In genomic region chr19:46495789-46496099, GRCh38 we compare ENCODE assay signal across 8 cellular contexts. TPM values are rescaled to one million over a fixed set of nuclear protein-coding genes. Genes with fewer than 3 reads are reported as not detected.
DNase-seq lines count a peak whose midpoint lies in the region; ATAC-seq and TF ChIP-seq lines count a peak whose summit lies in the region.

Gene PNMA8B (minus strand): TSS chr19:46495867. CDS start chr19:46495465, 402 bp downstream.

- no peak within 1 kb of the TSS for H3K23ac ChIP-seq in H9 (ENCODE audit: insufficient read length, low read depth, low read length)

- H2BK15ac ChIP-seq in H9 (ENCODE audit: low read depth, low read length): no peak within 1 kb of the TSS

- H3T11ph ChIP-seq in H9 (ENCODE audit: low read length): no peak within 1 kb of the TSS

- H3K9me3 ChIP-seq in H9 (ENCODE audit: control insufficient read depth, low read depth, low read length) (no peaks in the 10 kb centered on the region), OCI-LY3 (ENCODE audit: insufficient read depth, low read length) (no peaks in the 10 kb centered on the region), stomach smooth muscle (ENCODE audit: control insufficient read depth in 2 of 2, low read length in 2 of 2) (no peaks in the 10 kb centered on the region)

- H3K9ac ChIP-seq in H9 (ENCODE audit: extremely low read depth, insufficient read length, low read length): no peak within 1 kb of the TSS
- H3K9ac ChIP-seq in OCI-LY3 (ENCODE audit: low read length): peak within 1 kb of the TSS; percentile 19; the same call in 1 of the 2 replicates
- H3K9ac ChIP-seq in stomach smooth muscle (ENCODE audit: low read length in 2 of 2): no peak within 1 kb of the TSS

- peaks cover 0 to 1% of the 10 kb centered on the region in 2 experiments; a peak in 1 of 5 replicates for H3K9me3 Mint-ChIP-seq in H9

- H4K20me1 ChIP-seq in H9 (ENCODE audit: control insufficient read depth, insufficient read depth, insufficient read length) (no peaks in the 10 kb centered on the region), OCI-LY3 (ENCODE audit: insufficient read depth, low read length) (no peaks in the 10 kb centered on the region)

- no peak within 1 kb of the TSS for H2BK12ac ChIP-seq in H9 (ENCODE audit: insufficient read length, low read depth, low read length)

- peak; percentile 22 for ATAC-seq in left lobe of liver
- no peak for ATAC-seq in GM19023 (IDR thresholded peaks at IDR 0.05; ENCODE audit: unreplicated experiment)

- H3K4me2 ChIP-seq in H9 (ENCODE audit: insufficient read depth, insufficient read length, low read length) (peak within 1 kb of the TSS; percentile 36), OCI-LY3 (ENCODE audit: low read length) (peak within 1 kb of the TSS; percentile 50)

- 0 out of 2 replicates have a peak within 1 kb of the TSS, but pooled peaks have one; percentile 36 for H3K14ac ChIP-seq in H9 (ENCODE audit: insufficient read depth, low read length)

- H3K36me3 ChIP-seq in OCI-LY3 (replicated peaks; ENCODE audit: low read depth, low read length) (no peaks in the 10 kb centered on the region), stomach smooth muscle (ENCODE audit: control insufficient read depth in 2 of 2, insufficient read depth in 2 of 2, low read length in 2 of 2) (no peaks in the 10 kb centered on the region)

- no peak within 1 kb of the TSS for H3K4ac ChIP-seq in H9 (ENCODE audit: low read depth, low read length)

- peak within 1 kb of the TSS in 1 of 3 experiments; percentile 68; a peak in 1 of 7 replicates for H3K27ac Mint-ChIP-seq in H9

- DNase-seq in H9: peak; percentile 96
- DNase-seq in choroid plexus epithelial cell (ENCODE audit: low read depth): peak; percentile 65
- DNase-seq in left lobe of liver (ENCODE audit: low spot score): no peak
- no peak for DNase-seq in OCI-M1 (lab: John Stamatoyannopoulos, UW)
- DNase-seq in effector CD4-positive, alpha-beta T cell: no peak

- no peak within 1 kb of the TSS for H2BK120ac ChIP-seq in H9 (ENCODE audit: low read depth, low read length, poor library complexity, severe bottlenecking)

- H3K4me1 ChIP-seq in H9 (ENCODE audit: insufficient read depth, low read length) (no peaks in the 10 kb centered on the region), OCI-LY3 (ENCODE audit: low read length) (no peaks in the 10 kb centered on the region), stomach smooth muscle (ENCODE audit: control insufficient read depth, insufficient read depth, low read length) (peaks cover 13% of the 10 kb centered on the region)

- no peak within 1 kb of the TSS for H3K56ac ChIP-seq in H9 (ENCODE audit: insufficient read length, low read depth, low read length)

- H3K27me3 ChIP-seq in H9 (ENCODE audit: insufficient read depth, low read length) (no peaks in the 10 kb centered on the region; the same call in 1 of the 2 replicates), OCI-LY3 (ENCODE audit: low read depth, low read length) (peaks cover 31% of the 10 kb centered on the region), stomach smooth muscle (ENCODE audit: control insufficient read depth in 1 of 2, insufficient read depth in 2 of 2, low read length in 2 of 2) (peaks cover 24 to 35% of the 10 kb centered on the region in 2 donors)

- no peak within 1 kb of the TSS for H2BK20ac ChIP-seq in H9 (ENCODE audit: low read depth, low read length, poor library complexity, severe bottlenecking)

- H3K79me2 ChIP-seq in H9 (ENCODE audit: insufficient read depth, low read length) (no peaks in the 10 kb centered on the region), OCI-LY3 (ENCODE audit: low read length) (no peaks in the 10 kb centered on the region)

- H4K91ac ChIP-seq in H9 (ENCODE audit: insufficient read length, low read depth, low read length): no peak within 1 kb of the TSS

- WGBS in H9 (ENCODE audit: extremely low coverage, insufficient read length, low lambda C conversion rate): no CpG with 5 or more reads among the region's 29 CpGs

- no peak within 1 kb of the TSS for H3K18ac ChIP-seq in H9 (ENCODE audit: insufficient read length, low read depth, low read length)

- H3K36me3 Mint-ChIP-seq in H9 (ENCODE audit: insufficient read depth in 1 of 3, low read depth in 3 of 3): peaks cover 0 to 7% (median 3%) of the 10 kb centered on the region in 3 experiments; a peak in 3 of 7 replicates

- H3K4me3 ChIP-seq in OCI-LY3 (ENCODE audit: low read length): peak within 1 kb of the TSS; percentile 72
- H3K4me3 ChIP-seq in choroid plexus epithelial cell (ENCODE audit: low read depth, low read length): peak within 1 kb of the TSS; percentile 57
- H3K4me3 ChIP-seq in stomach smooth muscle (ENCODE audit: low read length in 2 of 2): peak within 1 kb of the TSS; percentile 22 to 61

- H3K27me3 Mint-ChIP-seq in H9 (ENCODE audit: low read depth): peaks cover 37% of the 10 kb centered on the region

- H4K8ac ChIP-seq in H9 (replicated peaks; ENCODE audit: insufficient read length, low read depth, low read length): no peak within 1 kb of the TSS

- H3K23me2 ChIP-seq in H9 (ENCODE audit: insufficient read length, low read depth, low read length, poor library complexity, severe bottlenecking): peaks cover 11% of the 10 kb centered on the region

- H2AK5ac ChIP-seq in H9 (ENCODE audit: insufficient read length, low read length): no peak within 1 kb of the TSS

- H3K27ac ChIP-seq in H9 (ENCODE audit: insufficient read length, low read depth, low read length) (no peak within 1 kb of the TSS), OCI-LY3 (ENCODE audit: low read length) (no peak within 1 kb of the TSS), stomach smooth muscle (ENCODE audit: low read length) (no peak within 1 kb of the TSS)

- H3K4me1 Mint-ChIP-seq in H9: peaks cover 4 to 26% of the 10 kb centered on the region in 2 experiments; a peak in 3 of 4 replicates

- no peak within 1 kb of the TSS for H4K5ac ChIP-seq in H9 (ENCODE audit: insufficient read length, low read depth, low read length)

- H2BK5ac ChIP-seq in H9 (ENCODE audit: insufficient read length, low read length): no peak within 1 kb of the TSS

- H2AFZ ChIP-seq in H9 (ENCODE audit: low read length) (no peak within 1 kb of the TSS), OCI-LY3 (ENCODE audit: low read depth, low read length) (no peak within 1 kb of the TSS; the same call in 1 of the 2 replicates)

- no peaks in the 10 kb centered on the region for H3K79me1 ChIP-seq in H9 (ENCODE audit: insufficient read depth, low read depth, low read length, poor library complexity, severe bottlenecking)

- TF ChIP-seq CTCF in H9 (conservative IDR thresholded peaks at IDR 0.05): no peak
- no peak for TF ChIP-seq CTCF in OCI-LY3 (IDR thresholded peaks at IDR 0.05; ENCODE audit: low read depth, low read length)
- TF ChIP-seq CTCF in choroid plexus epithelial cell (conservative IDR thresholded peaks at IDR 0.05; ENCODE audit: low read depth, low read length): no peak

- H3K4me3 Mint-ChIP-seq in H9: peak within 1 kb of the TSS; percentile 44 to 70

RNA-seq across cellular contexts. Expression of gene PNMA8B, which starts in this region (rescaled TPM):
- total RNA-seq in H9 (2021) (1.4 and 1.5 TPM in 2 replicates), left lobe of liver (0.35 TPM)

Comparison
In these comparisons a context has a peak if more than half of its experiments do, and no peak if none do; other contexts are left out.
1. Peak in ATAC-seq in left lobe of liver; RNA of the gene not detected or under 1 TPM.
2. DNase-seq: peak in H9 (single experiment) and choroid plexus epithelial cell (single experiment); none in left lobe of liver (single experiment), OCI-M1 (single experiment) and effector CD4-positive, alpha-beta T cell (single experiment).
3. Peak in every context shown above with its lines, with median percentiles within 50 percentile points of each other: H3K4me3 ChIP-seq.